1 cellular context compared by ENCODE assay signal in genomic region chr1:206808615-206809014, GRCh38.
TF ChIP-seq lines count a peak whose summit lies in the region.

No MANE protein-coding gene starts in this region.

TF ChIP-seq in WTC11, 78 proteins besides CTCF, POLR2A, EP300 and RAD21 (continued from another document):
- no peak for TF ChIP-seq USF2 (CRISPR knock-in tag; IDR thresholded peaks at IDR 0.05)
- TF ChIP-seq ARID4B (CRISPR knock-in tag; IDR thresholded peaks at IDR 0.05; ENCODE audit: borderline replicate concordance): no peak
- no peak for TF ChIP-seq CBFB (CRISPR knock-in tag; IDR thresholded peaks at IDR 0.05; ENCODE audit: low read depth)
